36 cellular contexts compared by ENCODE assay signal in the genomic region with DNA sequence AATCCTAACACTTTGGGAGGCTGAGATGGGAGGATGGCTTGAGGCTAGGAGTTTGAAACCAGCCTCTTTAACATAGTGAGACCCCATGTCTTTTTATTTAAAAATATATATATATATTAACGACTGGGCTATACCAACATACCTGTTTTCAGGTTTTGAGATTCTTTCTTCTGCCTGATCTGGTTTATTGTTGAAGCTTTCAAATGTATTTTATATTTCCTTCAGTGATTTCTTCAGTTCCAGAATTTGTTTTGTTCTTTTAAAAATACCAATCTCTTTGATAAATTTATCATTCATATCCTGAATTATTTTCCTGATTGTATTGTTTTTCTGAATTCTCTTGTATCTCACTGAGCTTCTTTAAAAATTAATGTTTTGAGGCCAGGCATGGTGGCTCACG. TPM values are rescaled to one million over a fixed set of nuclear protein-coding genes. Genes with fewer than 3 reads are reported as not detected.
"Had no signal": no experiment of that assay in that cellular context is flagged by ENCODE, and none has a peak within 500 bp of the region (broad histone marks: within the 10 kb centered on the region; RNA-seq: fewer than 3 reads in every experiment).

No MANE protein-coding gene starts in this region.

- H3K4me1 ChIP-seq: adrenal gland, body of pancreas, breast epithelium had no signal

- H3K27ac ChIP-seq: adrenal gland, body of pancreas, brain microvascular endothelial cell, breast epithelium, VCaP had no signal

- H3K27me3 ChIP-seq: adrenal gland, body of pancreas, brain microvascular endothelial cell, breast epithelium had no signal

- H3K9me3 ChIP-seq: body of pancreas had no signal

- FAIRE-seq: astrocyte, TTC549 had no signal

- DNase-seq: activated B cell treated with CpG ODN at 0.5 μM for 24 hours; activated CD4-positive, alpha-beta memory T cell treated with anti-CD3 and anti-CD28 coated beads for 36 hours; activated CD4-positive, alpha-beta T cell treated with anti-CD3 and anti-CD28 coated beads for 4 hours; activated CD4-positive, alpha-beta T cell treated with anti-CD3 and anti-CD28 coated beads, Interleukin-2, amount 10 ng/mL, durations not matched to agents 24 days and 14 days; activated CD4-positive, alpha-beta T cell treated with anti-CD3 and anti-CD28 coated beads, Interleukin-2, amount 50 U/mL, for 1 hour; activated CD4-positive, alpha-beta T cell treated with anti-CD3 and anti-CD28 coated beads, Interleukin-2, amount 50 U/mL, for 4 hours; activated CD4-positive, CD25-positive, alpha-beta regulatory T cell treated with anti-CD3 and anti-CD28 coated beads, Interleukin-2, amount 50 U/mL, for 72 hours; activated CD8-positive, alpha-beta memory T cell treated with anti-CD3 and anti-CD28 coated beads, Interleukin-2, amount 50 U/mL, for 4 hours; activated CD8-positive, alpha-beta T cell treated with anti-CD3 and anti-CD28 coated beads for 36 hours; activated effector memory CD4-positive, alpha-beta T cell treated with anti-CD3 and anti-CD28 coated beads, Interleukin-2, amount 50 U/mL, for 16 hours; activated gamma-delta T cell treated with Interleukin-2 at 50 U/mL for 16 hours; activated naive CD4-positive, alpha-beta T cell; activated naive CD4-positive, alpha-beta T cell treated with anti-CD3 and anti-CD28 coated beads for 36 hours; activated naive CD4-positive, alpha-beta T cell treated with anti-CD3 and anti-CD28 coated beads, Interleukin-2, amount 50 U/mL, for 16 hours; activated naive CD8-positive, alpha-beta T cell treated with anti-CD3 and anti-CD28 coated beads for 36 hours; activated T-cell treated with anti-CD3 and anti-CD28 coated beads for 4 hours; activated T-cell treated with anti-CD3 and anti-CD28 coated beads, Interleukin-2, amount 50 U/mL, for 1 hour; activated T-cell treated with anti-CD3 and anti-CD28 coated beads, Interleukin-2, amount 50 U/mL, for 4 hours; activated T-cell treated with anti-CD3 and anti-CD28 coated beads, Interleukin-2, amount 50 U/mL, for 72 hours; adrenal gland; amniotic stem cell; aorta; body of pancreas; brain microvascular endothelial cell; central memory CD4-positive, alpha-beta T cell; T-helper 1 cell; T-helper 2 cell; T-helper 9 cell had no signal

- H3K36me3 ChIP-seq: adrenal gland, brain microvascular endothelial cell, breast epithelium had no signal

- H3K4me3 ChIP-seq: adrenal gland, body of pancreas, breast epithelium had no signal

RNA-seq across cellular contexts. Expression of a gene that starts 31.2 kb away (rescaled TPM):
- total RNA-seq: activated B cell treated with CpG ODN at 0.5 μM for 24 hours; activated CD4-positive, alpha-beta memory T cell treated with anti-CD3 and anti-CD28 coated beads for 36 hours; activated CD4-positive, alpha-beta T cell treated with anti-CD3 and anti-CD28 coated beads, Interleukin-2, amount 10 ng/mL, durations not matched to agents 24 days and 14 days; activated CD8-positive, alpha-beta memory T cell treated with anti-CD3 and anti-CD28 coated beads for 36 hours; activated CD8-positive, alpha-beta T cell treated with anti-CD3 and anti-CD28 coated beads for 36 hours; activated naive CD4-positive, alpha-beta T cell treated with anti-CD3 and anti-CD28 coated beads for 36 hours; activated naive CD4-positive, alpha-beta T cell treated with anti-CD3 and anti-CD28 coated beads, Interleukin-2, amount 50 U/mL, for 72 hours; activated naive CD8-positive, alpha-beta T cell treated with anti-CD3 and anti-CD28 coated beads for 36 hours; activated T-cell treated with anti-CD3 and anti-CD28 coated beads, Interleukin-2, amount 50 U/mL, for 4 hours; activated T-cell treated with anti-CD3 and anti-CD28 coated beads, Interleukin-2, amount 50 U/mL, for 72 hours; activated T-helper 1 cell treated with anti-CD3 and anti-CD28 coated beads, Interleukin-12 subunit alpha, Interleukin-12 subunit beta, Interleukin-2, Interleukin-4 antibody, amounts not matched to agents 30 ng/mL and 10 ng/mL and 1 ng/mL, durations not matched to agents 14 hours and 24 hours and 36 hours; astrocyte had no signal

RNA-seq across cellular contexts. Expression of a gene that starts 51.1 kb away (rescaled TPM):
- total RNA-seq: activated B cell treated with CpG ODN at 0.5 μM for 24 hours; activated CD4-positive, alpha-beta memory T cell treated with anti-CD3 and anti-CD28 coated beads for 36 hours; activated CD4-positive, alpha-beta T cell treated with anti-CD3 and anti-CD28 coated beads, Interleukin-2, amount 10 ng/mL, durations not matched to agents 24 days and 14 days; activated CD8-positive, alpha-beta memory T cell treated with anti-CD3 and anti-CD28 coated beads for 36 hours; activated CD8-positive, alpha-beta T cell treated with anti-CD3 and anti-CD28 coated beads for 36 hours; activated naive CD4-positive, alpha-beta T cell treated with anti-CD3 and anti-CD28 coated beads for 36 hours; activated naive CD4-positive, alpha-beta T cell treated with anti-CD3 and anti-CD28 coated beads, Interleukin-2, amount 50 U/mL, for 72 hours; activated naive CD8-positive, alpha-beta T cell treated with anti-CD3 and anti-CD28 coated beads for 36 hours; activated T-cell treated with anti-CD3 and anti-CD28 coated beads, Interleukin-2, amount 50 U/mL, for 4 hours; activated T-cell treated with anti-CD3 and anti-CD28 coated beads, Interleukin-2, amount 50 U/mL, for 72 hours; activated T-helper 1 cell treated with anti-CD3 and anti-CD28 coated beads, Interleukin-12 subunit alpha, Interleukin-12 subunit beta, Interleukin-2, Interleukin-4 antibody, amounts not matched to agents 30 ng/mL and 10 ng/mL and 1 ng/mL, durations not matched to agents 14 hours and 24 hours and 36 hours; activated T-helper 17 cell treated with anti-CD3 and anti-CD28 coated beads, Interleukin-2, amount 50 U/mL, for 72 hours; astrocyte had no signal
